In the genomic region with DNA sequence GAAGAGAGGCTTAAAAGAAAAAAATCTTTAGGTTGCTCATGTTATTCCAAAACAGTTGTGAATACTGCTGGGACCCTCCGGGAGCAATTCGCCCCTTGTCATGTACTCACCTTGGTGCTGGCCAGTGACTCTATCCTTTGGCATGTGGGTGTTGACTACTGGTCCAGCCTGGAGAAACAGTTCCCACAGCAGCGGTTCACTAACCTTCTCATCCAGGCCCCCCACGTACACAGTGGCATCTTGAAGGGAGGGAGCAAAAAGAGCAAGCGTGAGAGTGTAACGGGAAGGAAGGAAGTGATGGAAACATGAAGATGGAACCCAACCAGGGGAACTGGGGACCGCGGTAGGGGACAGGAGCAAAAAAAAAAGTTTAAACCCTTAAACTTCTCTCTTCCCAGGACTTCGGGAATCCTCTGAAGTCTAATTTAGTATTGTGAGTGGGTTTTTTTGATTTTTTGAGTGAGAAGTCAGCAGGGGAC, we compare ENCODE assay signal across 8 cellular contexts. TPM values are rescaled to one million over a fixed set of nuclear protein-coding genes. Genes with fewer than 3 reads are reported as not detected.
DNase-seq lines count a peak whose midpoint lies in the region; ATAC-seq and TF ChIP-seq lines count a peak whose summit lies in the region.

No MANE protein-coding gene starts in this region.

- DNase-seq in right atrium auricular region (ENCODE audit: low spot score), result no peak
- no peak for DNase-seq in cardiac septum (ENCODE audit: low spot score)
- DNase-seq in astrocyte of the spinal cord (ENCODE audit: low read depth, low spot score), result no peak
- DNase-seq in lung microvascular endothelial cell (ENCODE audit: low read depth in 2 of 2), result peak; percentile 9 to 12
- no peak for DNase-seq in vagina (ENCODE audit: extremely low spot score in 2 of 2)
- no peak for DNase-seq in islet precursor cell

- no peak for TF ChIP-seq CTCF in right atrium auricular region (IDR thresholded peaks at IDR 0.05)
- TF ChIP-seq CTCF in astrocyte of the spinal cord (IDR thresholded peaks at IDR 0.05; ENCODE audit: low read depth, low read length), result no peak
- TF ChIP-seq CTCF in vagina (IDR thresholded peaks at IDR 0.05), result no peak

- TF ChIP-seq POLR2A in vagina (IDR thresholded peaks at IDR 0.05), result no peak

- H3K36me3 ChIP-seq in right atrium auricular region, result peaks cover 44% of the 10 kb centered on the region
- peaks cover 3 to 55% of the 10 kb centered on the region in 2 donors for H3K36me3 ChIP-seq in vagina

- H3K4me1 ChIP-seq in right atrium auricular region (peaks cover 0 to 25% of the 10 kb centered on the region in 2 donors), vagina (peaks cover 35% of the 10 kb centered on the region)

- intact Hi-C loops in cardiac septum (cut with DNase I) (loop anchor here (2.0 kb wide), 1 partner anchor 28 kb away; the partner anchor contains the start of gene BOLA1), vagina (cut with DNase I) (no loop called here)

- H3K9me3 ChIP-seq in right atrium auricular region, result no peaks in the 10 kb centered on the region
- no peaks in the 10 kb centered on the region for H3K9me3 ChIP-seq in vagina

- no peaks in the 10 kb centered on the region for H3K27me3 ChIP-seq in right atrium auricular region
- H3K27me3 ChIP-seq in vagina, result no peaks in the 10 kb centered on the region

- H3K4me3 ChIP-seq in right atrium auricular region (peak overlapping the region; percentile 76 to 77), astrocyte of the spinal cord (ENCODE audit: low read depth, low read length) (peak overlapping the region; percentile 87), vagina (peak overlapping the region; percentile 81 to 91)

- no peak for ATAC-seq in GM19035 (IDR thresholded peaks at IDR 0.05; ENCODE audit: unreplicated experiment)
- no peak for ATAC-seq in GM18907 (IDR thresholded peaks at IDR 0.05; ENCODE audit: unreplicated experiment)

- H3K27ac ChIP-seq in right atrium auricular region (peak overlapping the region; percentile 96 to 98), vagina (peak overlapping the region; percentile 98)

- in situ Hi-C loops in astrocyte of the spinal cord (cut with HindIII; ENCODE audit: low sequenced_read_pairs), result no loop called here

RNA-seq across cellular contexts. Expression of gene SF3B4, which starts 0.5 kb away (rescaled TPM):
- 10 to 100 TPM in 1 of 2 donors, 1 to 10 TPM in 1; 5.7 to 12.3 TPM for total RNA-seq in right atrium auricular region
- 30.3 TPM for total RNA-seq in cardiac septum
- 7.5 and 8.3 TPM in 2 replicates for total RNA-seq in lung microvascular endothelial cell
- 21.6 TPM for total RNA-seq in vagina

RNA-seq across cellular contexts. Expression of gene SV2A, which starts 9.5 kb away (rescaled TPM):
- 1 to 10 TPM; 1.0 to 6.3 TPM for total RNA-seq in right atrium auricular region
- 0.83 TPM for total RNA-seq in cardiac septum
- 1.5 and 2.8 TPM in 2 replicates for total RNA-seq in lung microvascular endothelial cell
- 7.6 TPM for total RNA-seq in vagina

RNA-seq across cellular contexts. Expression of gene MTMR11, which starts 9.6 kb away (rescaled TPM):
- total RNA-seq in right atrium auricular region (1 to 10 TPM; 1.6 to 9.6 TPM), cardiac septum (6.1 TPM), lung microvascular endothelial cell (0.40 and 0.87 TPM in 2 replicates), vagina (16.9 TPM)

RNA-seq across cellular contexts. Expression of gene BOLA1, which starts 27.7 kb away (rescaled TPM):
- 10 to 100 TPM; 26.3 to 28.0 TPM for total RNA-seq in right atrium auricular region
- total RNA-seq in cardiac septum, result 13.8 TPM
- 5.4 and 7.5 TPM in 2 replicates for total RNA-seq in lung microvascular endothelial cell
- 43.0 TPM for total RNA-seq in vagina

Comparison
In these comparisons a context has a peak if more than half of its experiments do, and no peak if none do; other contexts are left out.
1. DNase-seq: peak in lung microvascular endothelial cell (2 of 2); none in right atrium auricular region (single experiment), cardiac septum (single experiment), astrocyte of the spinal cord (single experiment), vagina (0 of 2) and islet precursor cell (single experiment).
2. Peak in every context shown above with its lines, with median percentiles within 50 percentile points of each other: H3K4me3 ChIP-seq.